ENCODE assay signal across 23 cellular contexts in the genomic region with DNA sequence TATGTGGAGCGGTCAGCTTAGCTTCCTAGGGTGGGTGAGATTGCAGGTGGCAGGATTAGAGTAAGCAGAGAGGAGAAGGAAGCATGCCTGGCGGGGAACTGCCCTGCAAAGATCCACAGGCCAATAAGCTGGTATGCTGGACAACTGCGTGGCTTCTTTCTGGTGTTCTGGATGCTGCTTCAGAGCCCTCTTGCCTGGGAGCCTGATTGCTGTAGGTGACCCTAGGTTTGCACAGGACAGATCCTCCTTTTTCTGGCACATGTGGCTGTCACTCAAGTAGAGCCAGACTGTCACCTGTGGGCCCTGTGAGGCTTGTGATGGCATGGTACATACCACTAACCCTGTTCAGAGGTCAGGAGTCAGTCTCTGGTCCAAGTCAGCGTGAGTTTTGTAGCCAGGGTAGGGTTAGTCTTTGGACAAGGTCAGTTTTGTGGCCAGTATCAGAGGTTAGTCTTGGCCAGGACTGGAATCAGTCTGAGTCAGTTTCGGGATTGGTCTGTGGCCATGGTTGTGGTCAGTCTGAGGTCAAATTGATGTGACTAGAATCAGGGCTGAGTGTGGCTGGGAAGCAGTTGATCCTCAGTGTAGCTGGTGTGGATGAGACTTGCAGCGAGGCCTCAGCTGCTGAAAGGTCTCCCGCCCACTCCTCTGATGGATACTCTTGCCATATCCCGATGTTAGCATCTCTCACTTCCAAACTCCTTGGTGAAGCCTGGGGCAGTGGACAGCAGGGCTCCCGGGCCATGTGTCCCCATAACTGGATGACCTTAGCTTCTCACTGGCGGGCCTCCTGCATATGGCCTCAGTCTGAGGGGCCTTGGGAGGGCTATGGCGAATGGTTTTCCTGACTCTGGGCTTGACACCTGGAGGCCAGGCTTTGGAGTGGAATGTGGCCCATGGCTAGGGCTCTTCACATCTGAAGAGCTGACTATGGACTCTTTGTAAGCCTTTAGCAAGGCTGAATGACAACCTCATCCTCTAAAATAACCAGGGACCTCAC.
DNase-seq lines count a peak whose midpoint lies in the region; ATAC-seq and TF ChIP-seq lines count a peak whose summit lies in the region.
"Had no signal": no experiment of that assay in that cellular context is flagged by ENCODE, and none has a peak within 500 bp of the region (broad histone marks: within the 10 kb centered on the region; RNA-seq: fewer than 3 reads in every experiment).

No MANE protein-coding gene starts in this region.

- no peaks in the 10 kb centered on the region for H3K36me3 ChIP-seq in brain microvascular endothelial cell (replicated peaks)
- no peaks in the 10 kb centered on the region for H3K36me3 ChIP-seq in liver (ENCODE audit: control insufficient read depth in 4 of 4, insufficient read depth in 3 of 4, low read depth in 1 of 4, low read length in 3 of 4)
- no peaks in the 10 kb centered on the region for H3K36me3 ChIP-seq in aorta (ENCODE audit: control insufficient read depth in 1 of 2, insufficient read depth in 2 of 2, low read length in 1 of 2)

- H3K4me1 ChIP-seq in liver (ENCODE audit: control insufficient read depth in 4 of 4, insufficient read depth in 4 of 4, low read length in 3 of 4), result peaks cover 0 to 6% (median 2%) of the 10 kb centered on the region in 4 donors
- H3K4me1 ChIP-seq in aorta (ENCODE audit: control insufficient read depth in 1 of 2, insufficient read depth in 2 of 2, low read length in 2 of 2), result peaks cover 6 to 9% of the 10 kb centered on the region in 2 donors

- H3K27me3 ChIP-seq in brain microvascular endothelial cell (replicated peaks) (no peaks in the 10 kb centered on the region), liver (ENCODE audit: control insufficient read depth in 4 of 4, insufficient read depth in 4 of 4, low read length in 3 of 4) (no peaks in the 10 kb centered on the region), aorta (ENCODE audit: control insufficient read depth in 1 of 2, insufficient read depth in 2 of 2, low read length in 1 of 2) (no peaks in the 10 kb centered on the region)
- H3K27me3 ChIP-seq: dorsolateral prefrontal cortex had no signal

- intact Hi-C loops in aorta (cut with DNase I), result loop anchor here in 1 of 2 donors (10.0 kb wide), 2 partner anchors 149 to 431 kb away; a partner anchor contains a TSS

- DNase-seq in activated effector memory CD4-positive, alpha-beta T cell treated with anti-CD3 and anti-CD28 coated beads, Interleukin-2, amount 50 U/mL, for 16 hours, result peak; percentile 53
- DNase-seq in activated effector memory CD4-positive, alpha-beta T cell treated with Interleukin-2 at 50 U/mL for 16 hours, result no peak
- DNase-seq in brain microvascular endothelial cell (peak; percentile 12), aorta (peak; percentile 64 to 66)
- no peak for DNase-seq in stimulated activated CD4-positive, alpha-beta T cell treated with anti-CD3 and anti-CD28 coated beads, Interleukin-12 subunit alpha, Interleukin-12 subunit beta, amount 100 ng/mL, for 4 hours
- DNase-seq: activated CD4-positive, alpha-beta T cell treated with anti-CD3 and anti-CD28 coated beads for 4 hours; activated naive CD4-positive, alpha-beta T cell treated with anti-CD3 and anti-CD28 coated beads, Interleukin-2, amount 10 ng/mL, durations not matched to agents 7 days and 5 days; CD4-positive, alpha-beta memory T cell; DND-41; GOT3; hippocampal formation; midbrain; NCI-H1694; NCI-H446 treated with DMSO at 0.1 percent for 48 hours; T1000 had no signal

- H3K9me3 ChIP-seq in liver (ENCODE audit: control insufficient read depth in 4 of 4, low read length in 3 of 4) (no peaks in the 10 kb centered on the region), aorta (ENCODE audit: control insufficient read depth, low read length) (no peaks in the 10 kb centered on the region)

- ATAC-seq in aorta (ENCODE audit: low FRiP score), result no peak
- ATAC-seq in GM19463 (IDR thresholded peaks at IDR 0.05; ENCODE audit: unreplicated experiment), result no peak
- no peak for ATAC-seq in HG03175 (IDR thresholded peaks at IDR 0.05; ENCODE audit: unreplicated experiment)
- ATAC-seq: esophagus mucosa; stimulated activated effector memory CD8-positive, alpha-beta T cell treated with anti-CD3 and anti-CD28 coated beads, Interleukin-12 subunit alpha, Interleukin-12 subunit beta, amount 100 ng/mL, for 72 hours had no signal

- in situ Hi-C loops in brain microvascular endothelial cell (cut with HindIII; ENCODE audit: low pct_ligation_motif_present, low sequenced_read_pairs), result no loop called here

- H3K27ac ChIP-seq in brain microvascular endothelial cell, result no peak overlapping the region
- no peak overlapping the region for H3K27ac ChIP-seq in liver (ENCODE audit: low read depth in 1 of 2, low read length in 2 of 2)
- H3K27ac ChIP-seq in aorta (ENCODE audit: low read depth in 1 of 2, low read length in 2 of 2), result no peak overlapping the region
- H3K27ac ChIP-seq: 22Rv1, dorsolateral prefrontal cortex, skin epidermis had no signal

- TF ChIP-seq RAD21 in liver (IDR thresholded peaks at IDR 0.05), result no peak

- H3K4me3 ChIP-seq in brain microvascular endothelial cell (ENCODE audit: low read depth, low read length) (no peak overlapping the region), liver (ENCODE audit: low read depth in 1 of 3, low read length in 3 of 3) (no peak overlapping the region), aorta (ENCODE audit: low read length in 2 of 2) (no peak overlapping the region)
- H3K4me3 ChIP-seq: dorsolateral prefrontal cortex, skin epidermis had no signal

- 86% methylated on average over 11 of the region's 11 CpGs for WGBS in liver
- WGBS in aorta, 2 donors, result 78 to 81% methylated on average over 11 of the region's 11 CpGs

- no peak overlapping the region for H3K9ac ChIP-seq in liver (ENCODE audit: low read depth in 1 of 2, low read length in 2 of 2)

- no peak for TF ChIP-seq CTCF in brain microvascular endothelial cell (IDR thresholded peaks at IDR 0.05; ENCODE audit: low read depth, low read length, missing control alignments)
- TF ChIP-seq CTCF in liver (IDR thresholded peaks at IDR 0.05; ENCODE audit: low read depth, low read length, missing input control), result no peak

TF ChIP-seq in liver, 16 proteins besides CTCF, POLR2A, EP300 and RAD21:
- TF ChIP-seq YY1 (IDR thresholded peaks at IDR 0.05) (no peak), FOXA1 (IDR thresholded peaks at IDR 0.05) (no peak), RXRA (IDR thresholded peaks at IDR 0.05) (peak; percentile 24 to 37), FOXA2 (IDR thresholded peaks at IDR 0.05) (no peak), JUND (IDR thresholded peaks at IDR 0.05) (no peak), HNF4A (conservative IDR thresholded peaks at IDR 0.05) (peak; percentile 41 to 60), NR2F2 (IDR thresholded peaks at IDR 0.05) (no peak)
TF ChIP-seq in liver: peak in this region for 2.

Comparison
In these comparisons a context has a peak if more than half of its experiments do, and no peak if none do; other contexts are left out.
1. DNase-seq: peak in activated effector memory CD4-positive, alpha-beta T cell treated with anti-CD3 and anti-CD28 coated beads, Interleukin-2, amount 50 U/mL, for 16 hours (single experiment), brain microvascular endothelial cell (single experiment) and aorta (2 of 2); none in activated effector memory CD4-positive, alpha-beta T cell treated with Interleukin-2 at 50 U/mL for 16 hours (single experiment) and stimulated activated CD4-positive, alpha-beta T cell treated with anti-CD3 and anti-CD28 coated beads, Interleukin-12 subunit alpha, Interleukin-12 subunit beta, amount 100 ng/mL, for 4 hours (single experiment).